Comparison of ENCODE assay signal across 20 cellular contexts in genomic region chrX:17758382-17758781, GRCh38. TPM values are rescaled to one million over a fixed set of nuclear protein-coding genes. Genes with fewer than 3 reads are reported as not detected.
DNase-seq lines count a peak whose midpoint lies in the region; ATAC-seq, FAIRE-seq and TF ChIP-seq lines count a peak whose summit lies in the region.
"Had no signal": no experiment of that assay in that cellular context is flagged by ENCODE, and none has a peak within 500 bp of the region (broad histone marks: within the 10 kb centered on the region; RNA-seq: fewer than 3 reads in every experiment).

No MANE protein-coding gene starts in this region.

- H3K36me3 Mint-ChIP-seq in CD8-positive, alpha-beta T cell: peaks cover 2% of the 10 kb centered on the region
- H3K36me3 Mint-ChIP-seq: activated naive CD8-positive, alpha-beta T cell treated with anti-CD3 and anti-CD28 coated beads for 36 hours; stimulated activated memory B cell treated with anti-CD40 and anti-IgM and Interleukin-4, amounts not matched to agents 10 μg/mL and 1 μg/mL and 100 μg/mL, for 72 hours; type B pancreatic cell had no signal

- H3K4me3 Mint-ChIP-seq in CD8-positive, alpha-beta T cell: no peak overlapping the region
- H3K4me3 Mint-ChIP-seq: activated naive CD8-positive, alpha-beta T cell treated with anti-CD3 and anti-CD28 coated beads for 36 hours; stimulated activated memory B cell treated with anti-CD40 and anti-IgM and Interleukin-4, amounts not matched to agents 10 μg/mL and 1 μg/mL and 100 μg/mL, for 72 hours; type B pancreatic cell had no signal

- H3K4me1 Mint-ChIP-seq in CD8-positive, alpha-beta T cell (ENCODE audit: low read depth): peaks cover 6% of the 10 kb centered on the region
- H3K4me1 Mint-ChIP-seq: stimulated activated memory B cell treated with anti-CD40 and anti-IgM and Interleukin-4, amounts not matched to agents 10 μg/mL and 1 μg/mL and 100 μg/mL, for 72 hours had no signal

- 52 to 85% (median 61%) methylated on average over 2 of the region's 2 CpGs for WGBS in stomach, 5 donors

- ATAC-seq in GM18861 (IDR thresholded peaks at IDR 0.05; ENCODE audit: unreplicated experiment) (peak; percentile 98), GM21390 (IDR thresholded peaks at IDR 0.05; ENCODE audit: unreplicated experiment) (peak; percentile 84), HG02798 (IDR thresholded peaks at IDR 0.05; ENCODE audit: poor library complexity, unreplicated experiment) (peak; percentile 59), HG03460 (IDR thresholded peaks at IDR 0.05; ENCODE audit: unreplicated experiment) (peak; percentile 87), GM18519 (IDR thresholded peaks at IDR 0.05; ENCODE audit: low FRiP score, unreplicated experiment) (no peak)
- ATAC-seq in CD8-positive, alpha-beta T cell: no peak
- ATAC-seq: stimulated activated memory B cell treated with anti-CD40 and anti-IgM and Interleukin-4, amounts not matched to agents 10 μg/mL and 1 μg/mL and 100 μg/mL, for 72 hours had no signal

- TF ChIP-seq EP300 in stomach (IDR thresholded peaks at IDR 0.05): no peak

- no peak for FAIRE-seq in HTR-8/SVneo (lab: Jason Lieb, UNC)

- no peak for TF ChIP-seq POLR2A in stomach (IDR thresholded peaks at IDR 0.05)

- H3K36me3 ChIP-seq in stomach: no peaks in the 10 kb centered on the region
- H3K36me3 ChIP-seq in CD8-positive, alpha-beta T cell (ENCODE audit: insufficient read depth, low read length): no peaks in the 10 kb centered on the region

- H3K9me3 Mint-ChIP-seq in CD8-positive, alpha-beta T cell: no peaks in the 10 kb centered on the region
- H3K9me3 Mint-ChIP-seq: activated naive CD8-positive, alpha-beta T cell treated with anti-CD3 and anti-CD28 coated beads for 36 hours; stimulated activated memory B cell treated with anti-CD40 and anti-IgM and Interleukin-4, amounts not matched to agents 10 μg/mL and 1 μg/mL and 100 μg/mL, for 72 hours; type B pancreatic cell had no signal

- CTCF ChIA-PET in CD8-positive, alpha-beta T cell (lab: Charles Lee): no interaction called here

- H3K27ac Mint-ChIP-seq in CD8-positive, alpha-beta T cell: no peak overlapping the region
- H3K27ac Mint-ChIP-seq: activated naive CD8-positive, alpha-beta T cell treated with anti-CD3 and anti-CD28 coated beads for 36 hours; stimulated activated memory B cell treated with anti-CD40 and anti-IgM and Interleukin-4, amounts not matched to agents 10 μg/mL and 1 μg/mL and 100 μg/mL, for 72 hours; type B pancreatic cell had no signal

- H3K4me3 ChIP-seq in stomach: no peak overlapping the region
- H3K4me3 ChIP-seq in CD8-positive, alpha-beta T cell (ENCODE audit: low read depth, low read length): no peak overlapping the region
- H3K4me3 ChIP-seq: GM23248 had no signal

- no peak for TF ChIP-seq CTCF in stomach (IDR thresholded peaks at IDR 0.05)
- TF ChIP-seq CTCF in CD8-positive, alpha-beta T cell (IDR thresholded peaks at IDR 0.05): no peak

- H3K4me1 ChIP-seq in stomach: no peaks in the 10 kb centered on the region
- H3K4me1 ChIP-seq in CD8-positive, alpha-beta T cell (ENCODE audit: insufficient read depth, low read length): no peaks in the 10 kb centered on the region
- H3K4me1 ChIP-seq: parathyroid adenoma had no signal

- no peaks in the 10 kb centered on the region for H3K9me3 ChIP-seq in stomach
- H3K9me3 ChIP-seq in CD8-positive, alpha-beta T cell (ENCODE audit: low read length): no peaks in the 10 kb centered on the region

- H3K27me3 Mint-ChIP-seq in CD8-positive, alpha-beta T cell (ENCODE audit: low read depth): no peaks in the 10 kb centered on the region
- H3K27me3 Mint-ChIP-seq: activated naive CD8-positive, alpha-beta T cell treated with anti-CD3 and anti-CD28 coated beads for 36 hours; stimulated activated memory B cell treated with anti-CD40 and anti-IgM and Interleukin-4, amounts not matched to agents 10 μg/mL and 1 μg/mL and 100 μg/mL, for 72 hours had no signal

- no peak for DNase-seq in stomach
- DNase-seq in CD8-positive, alpha-beta T cell: no peak
- DNase-seq in HTR-8/SVneo (ENCODE audit: insufficient read length, low spot score): no peak
- DNase-seq: ACHN; activated CD4-positive, alpha-beta T cell treated with anti-CD3 and anti-CD28 coated beads for 1 hour; activated naive CD8-positive, alpha-beta T cell treated with anti-CD3 and anti-CD28 coated beads for 36 hours; central memory CD4-positive, alpha-beta T cell; foreskin melanocyte; GM23248; NCI-H1092 treated with DMSO at 0.1 percent for 48 hours; NCI-H2171 treated with DMSO at 0.1 percent for 48 hours; T-helper 1 cell had no signal

- intact Hi-C loops in stomach (cut with DNase I; ENCODE audit: low total_unique reads): no loop called here
- intact Hi-C loops in CD8-positive, alpha-beta T cell (cut with DNase I, micrococcal nuclease): no loop called here

- POLR2A ChIA-PET in CD8-positive, alpha-beta T cell (lab: Charles Lee): no interaction called here

- H3K27me3 ChIP-seq in stomach: peaks cover 0 to 5% (median 0%) of the 10 kb centered on the region in 3 donors
- H3K27me3 ChIP-seq in CD8-positive, alpha-beta T cell (ENCODE audit: insufficient read depth, low read length): no peaks in the 10 kb centered on the region

- H3K27ac ChIP-seq in stomach: no peak overlapping the region
- H3K27ac ChIP-seq in CD8-positive, alpha-beta T cell (ENCODE audit: low read depth, low read length): no peak overlapping the region
- H3K27ac ChIP-seq: GM23248, parathyroid adenoma had no signal

RNA-seq across cellular contexts. Expression of gene SCML1, which starts 21.1 kb away (rescaled TPM):
- total RNA-seq in stomach: 10 to 100 TPM in 4 of 5 donors, under 1 TPM in 1; 0.45 to 28.1 (median 18.8) TPM
- polyA plus RNA-seq in stomach: 10 to 100 TPM in 1 of 3 donors, 1 to 10 TPM in 2; 2.7 to 12.4 (median 3.6) TPM
- 10 to 100 TPM; 50.6 to 52.2 TPM for total RNA-seq in CD8-positive, alpha-beta T cell

Comparison
In these comparisons a context has a peak if more than half of its experiments do, and no peak if none do; other contexts are left out.
1. ATAC-seq: peak in GM18861 (single experiment), GM21390 (single experiment), HG02798 (single experiment) and HG03460 (single experiment); none in CD8-positive, alpha-beta T cell (single experiment) and GM18519 (single experiment).